In the genomic region with DNA sequence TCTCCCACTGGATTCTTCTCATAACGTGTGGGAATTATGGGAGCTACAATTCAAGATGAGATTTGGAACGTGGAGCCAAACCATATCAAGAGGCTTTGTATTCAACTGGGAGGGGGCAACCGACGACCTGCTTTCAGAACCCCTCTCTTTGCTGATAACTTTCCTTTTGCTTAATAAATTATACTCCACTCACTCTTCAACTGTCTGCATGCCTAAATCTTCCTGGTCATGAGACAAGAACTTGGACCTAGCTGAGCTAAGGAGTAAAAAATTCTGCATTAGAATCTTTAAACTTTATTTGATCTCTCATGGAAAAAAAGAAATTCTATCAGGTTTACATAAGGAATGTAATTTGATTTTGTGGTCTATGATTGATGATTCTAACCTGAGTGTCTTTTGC, we compare ENCODE assay signal across 36 cellular contexts.
"Had no signal": no experiment of that assay in that cellular context is flagged by ENCODE, and none has a peak within 500 bp of the region (broad histone marks: within the 10 kb centered on the region; RNA-seq: fewer than 3 reads in every experiment).

No MANE protein-coding gene starts in this region.

- H3K9me3 Mint-ChIP-seq: activated CD8-positive, alpha-beta T cell treated with anti-CD3 and anti-CD28 coated beads for 36 hours; activated naive CD4-positive, alpha-beta T cell treated with anti-CD3 and anti-CD28 coated beads for 36 hours; activated T-helper 17 cell treated with anti-CD3 and anti-CD28 coated beads, Interleukin-2, amount 50 U/mL, for 72 hours; T-helper 1 cell treated with Interleukin-12 subunit alpha and Interleukin-12 subunit beta and Interleukin-4 antibody, amounts not matched to agents 30 μg/mL and 1 μg/mL, for 36 hours had no signal

- H3K27ac Mint-ChIP-seq: activated B cell treated with CpG ODN at 0.5 μM for 24 hours; activated CD4-positive, alpha-beta memory T cell treated with anti-CD3 and anti-CD28 coated beads for 36 hours; activated CD4-positive, alpha-beta T cell treated with anti-CD3 and anti-CD28 coated beads, Interleukin-2, amount 10 ng/mL, durations not matched to agents 24 days and 14 days; activated CD8-positive, alpha-beta T cell treated with anti-CD3 and anti-CD28 coated beads for 36 hours; activated naive CD4-positive, alpha-beta T cell treated with anti-CD3 and anti-CD28 coated beads for 36 hours; activated naive CD4-positive, alpha-beta T cell treated with anti-CD3 and anti-CD28 coated beads, Interleukin-2, amount 50 U/mL, for 72 hours; activated naive CD8-positive, alpha-beta T cell treated with anti-CD3 and anti-CD28 coated beads for 36 hours; activated T-cell treated with anti-CD3 and anti-CD28 coated beads, Interleukin-2, amount 50 U/mL, for 72 hours; activated T-helper 1 cell treated with anti-CD3 and anti-CD28 coated beads, Interleukin-12 subunit alpha, Interleukin-12 subunit beta, Interleukin-2, Interleukin-4 antibody, amounts not matched to agents 30 ng/mL and 10 ng/mL and 1 ng/mL, durations not matched to agents 14 hours and 24 hours and 36 hours; activated T-helper 17 cell treated with anti-CD3 and anti-CD28 coated beads, Interleukin-2, amount 50 U/mL, for 72 hours; T-helper 1 cell treated with Interleukin-12 subunit alpha and Interleukin-12 subunit beta and Interleukin-4 antibody, amounts not matched to agents 30 μg/mL and 1 μg/mL, for 36 hours; T-helper 2 cell treated with Interferon-gamma antibody and Interleukin-4, amounts not matched to agents 5 μg/mL and 100 μg/mL, for 36 hours had no signal

- H3K27me3 Mint-ChIP-seq: activated B cell treated with CpG ODN at 0.5 μM for 24 hours; activated CD4-positive, alpha-beta memory T cell treated with anti-CD3 and anti-CD28 coated beads for 36 hours; activated CD4-positive, alpha-beta T cell treated with anti-CD3 and anti-CD28 coated beads, Interleukin-2, amount 10 ng/mL, durations not matched to agents 24 days and 14 days; central memory CD8-positive, alpha-beta T cell had no signal

- H3K27ac ChIP-seq: adrenal gland, body of pancreas, brain microvascular endothelial cell, cardiac muscle cell, VCaP had no signal

- ATAC-seq: activated CD8-positive, alpha-beta T cell treated with anti-CD3 and anti-CD28 coated beads for 36 hours; activated naive CD4-positive, alpha-beta T cell treated with anti-CD3 and anti-CD28 coated beads, Interleukin-2, amount 50 U/mL, for 72 hours; activated T-cell treated with anti-CD3 and anti-CD28 coated beads, Interleukin-2, amount 50 U/mL, for 4 hours; activated T-cell treated with anti-CD3 and anti-CD28 coated beads, Interleukin-2, amount 50 U/mL, for 72 hours; activated T-helper 17 cell treated with anti-CD3 and anti-CD28 coated beads, Interleukin-2, amount 50 U/mL, for 72 hours; body of pancreas had no signal

- H3K4me3 Mint-ChIP-seq: activated B cell treated with CpG ODN at 0.5 μM for 24 hours; activated CD4-positive, alpha-beta memory T cell treated with anti-CD3 and anti-CD28 coated beads for 36 hours; activated CD4-positive, alpha-beta T cell treated with anti-CD3 and anti-CD28 coated beads, Interleukin-2, amount 10 ng/mL, durations not matched to agents 24 days and 14 days; activated CD8-positive, alpha-beta T cell treated with anti-CD3 and anti-CD28 coated beads for 36 hours; activated naive CD4-positive, alpha-beta T cell treated with anti-CD3 and anti-CD28 coated beads for 36 hours; activated naive CD8-positive, alpha-beta T cell treated with anti-CD3 and anti-CD28 coated beads for 36 hours; activated T-cell treated with anti-CD3 and anti-CD28 coated beads, Interleukin-2, amount 50 U/mL, for 4 hours; activated T-cell treated with anti-CD3 and anti-CD28 coated beads, Interleukin-2, amount 50 U/mL, for 72 hours; activated T-helper 1 cell treated with anti-CD3 and anti-CD28 coated beads, Interleukin-12 subunit alpha, Interleukin-12 subunit beta, Interleukin-2, Interleukin-4 antibody, amounts not matched to agents 30 ng/mL and 10 ng/mL and 1 ng/mL, durations not matched to agents 14 hours and 24 hours and 36 hours; activated T-helper 17 cell treated with anti-CD3 and anti-CD28 coated beads, Interleukin-2, amount 50 U/mL, for 72 hours; central memory CD8-positive, alpha-beta T cell; T-helper 1 cell treated with Interleukin-12 subunit alpha and Interleukin-12 subunit beta and Interleukin-4 antibody, amounts not matched to agents 30 μg/mL and 1 μg/mL, for 36 hours; T-helper 2 cell treated with Interferon-gamma antibody and Interleukin-4, amounts not matched to agents 5 μg/mL and 100 μg/mL, for 36 hours had no signal

- H3K27me3 ChIP-seq: adrenal gland, body of pancreas, brain microvascular endothelial cell, cardiac muscle cell had no signal

- H3K4me3 ChIP-seq: adrenal gland, body of pancreas, cardiac muscle cell had no signal

- H3K9me3 ChIP-seq: body of pancreas had no signal

- DNase-seq: activated B cell treated with CpG ODN at 0.5 μM for 24 hours; activated CD4-positive, alpha-beta memory T cell treated with anti-CD3 and anti-CD28 coated beads for 36 hours; activated CD4-positive, alpha-beta T cell treated with anti-CD3 and anti-CD28 coated beads for 4 hours; activated CD4-positive, alpha-beta T cell treated with anti-CD3 and anti-CD28 coated beads, Interleukin-2, amount 10 ng/mL, durations not matched to agents 24 days and 14 days; activated CD4-positive, alpha-beta T cell treated with anti-CD3 and anti-CD28 coated beads, Interleukin-2, amount 50 U/mL, for 1 hour; activated CD4-positive, alpha-beta T cell treated with anti-CD3 and anti-CD28 coated beads, Interleukin-2, amount 50 U/mL, for 4 hours; activated CD4-positive, CD25-positive, alpha-beta regulatory T cell treated with anti-CD3 and anti-CD28 coated beads, Interleukin-2, amount 50 U/mL, for 72 hours; activated CD8-positive, alpha-beta memory T cell treated with anti-CD3 and anti-CD28 coated beads, Interleukin-2, amount 50 U/mL, for 4 hours; activated CD8-positive, alpha-beta T cell treated with anti-CD3 and anti-CD28 coated beads for 36 hours; activated effector memory CD4-positive, alpha-beta T cell treated with anti-CD3 and anti-CD28 coated beads, Interleukin-2, amount 50 U/mL, for 16 hours; activated gamma-delta T cell treated with Interleukin-2 at 50 U/mL for 16 hours; activated naive CD4-positive, alpha-beta T cell; activated naive CD4-positive, alpha-beta T cell treated with anti-CD3 and anti-CD28 coated beads for 36 hours; activated naive CD4-positive, alpha-beta T cell treated with anti-CD3 and anti-CD28 coated beads, Interleukin-2, amount 50 U/mL, for 16 hours; activated naive CD8-positive, alpha-beta T cell treated with anti-CD3 and anti-CD28 coated beads for 36 hours; activated T-cell treated with anti-CD3 and anti-CD28 coated beads for 4 hours; activated T-cell treated with anti-CD3 and anti-CD28 coated beads, Interleukin-2, amount 50 U/mL, for 1 hour; activated T-cell treated with anti-CD3 and anti-CD28 coated beads, Interleukin-2, amount 50 U/mL, for 4 hours; activated T-cell treated with anti-CD3 and anti-CD28 coated beads, Interleukin-2, amount 50 U/mL, for 72 hours; adrenal gland; amniotic stem cell; aorta; body of pancreas; caudate nucleus; cerebellar nuclear complex; T-helper 1 cell; T-helper 9 cell had no signal

- H3K4me1 ChIP-seq: adrenal gland, body of pancreas had no signal

- H3K4me1 Mint-ChIP-seq: activated B cell treated with CpG ODN at 0.5 μM for 24 hours; activated CD4-positive, alpha-beta T cell treated with anti-CD3 and anti-CD28 coated beads, Interleukin-2, amount 10 ng/mL, durations not matched to agents 24 days and 14 days; activated naive CD8-positive, alpha-beta T cell treated with anti-CD3 and anti-CD28 coated beads for 36 hours; activated T-helper 17 cell treated with anti-CD3 and anti-CD28 coated beads, Interleukin-2, amount 50 U/mL, for 72 hours; central memory CD8-positive, alpha-beta T cell had no signal

- H3K36me3 Mint-ChIP-seq: activated CD4-positive, alpha-beta memory T cell treated with anti-CD3 and anti-CD28 coated beads for 36 hours; activated naive CD8-positive, alpha-beta T cell treated with anti-CD3 and anti-CD28 coated beads for 36 hours had no signal

- H3K36me3 ChIP-seq: adrenal gland, brain microvascular endothelial cell, cardiac muscle cell had no signal
